38 cellular contexts compared by ENCODE assay signal in genomic region chr17:33316733-33317132, GRCh38. TPM values are rescaled to one million over a fixed set of nuclear protein-coding genes. Genes with fewer than 3 reads are reported as not detected.
"Had no signal": no experiment of that assay in that cellular context is flagged by ENCODE, and none has a peak within 500 bp of the region (broad histone marks: within the 10 kb centered on the region; RNA-seq: fewer than 3 reads in every experiment).

No MANE protein-coding gene starts in this region.

- H3K4me2 ChIP-seq: KMS-11 had no signal

- H3K9me3 ChIP-seq: MG63 had no signal

- H3K27me3 ChIP-seq: MG63 had no signal

- DNase-seq: Karpas-422, Kasumi-1, KG1, MG63, MM.1S, MV-4-11, NCI-H1048, NCI-H1092, NCI-H1092 treated with DMSO at 0.1 percent for 48 hours, NCI-H1105, NCI-H1105 treated with DMSO at 0.1 percent for 48 hours, NCI-H1417, NCI-H1417 treated with DMSO at 0.1 percent for 48 hours, NCI-H1436, NCI-H1436 treated with DMSO at 0.1 percent for 48 hours, NCI-H146, NCI-H1694, NCI-H1694 treated with DMSO at 0.1 percent for 48 hours, NCI-H187, NCI-H187 treated with DMSO at 0.1 percent for 48 hours, NCI-H1930, NCI-H2029, NCI-H2029 treated with DMSO at 0.1 percent for 48 hours, NCI-H2081, NCI-H2081 treated with DMSO at 0.1 percent for 48 hours, NCI-H2107, NCI-H2171, NCI-H2171 treated with DMSO at 0.1 percent for 48 hours, NCI-H2227 treated with DMSO at 0.1 percent for 48 hours, NCI-H226, NCI-H345, NCI-H446, NCI-H446 treated with DMSO at 0.1 percent for 48 hours had no signal

- H3K36me3 ChIP-seq: MG63 had no signal

- H3K4me3 ChIP-seq: MG63 had no signal

- H3K27ac ChIP-seq: KMS-11 had no signal

- H3K9ac ChIP-seq: KMS-11 had no signal

RNA-seq across cellular contexts. Expression of gene ASIC2, which starts 23.6 kb away (rescaled TPM):
- total RNA-seq: LHCN-M2, M059J, MCF 10A, NCI-H460 had no signal
